Comparison of ENCODE assay signal across 8 cellular contexts in genomic region chr11:61891331-61892084, GRCh38. TPM values are rescaled to one million over a fixed set of nuclear protein-coding genes. Genes with fewer than 3 reads are reported as not detected.
A peak's percentile ranks its signal among the peaks of the same experiment; 100 is the strongest.
DNase-seq lines count a peak whose midpoint lies in the region; ATAC-seq and TF ChIP-seq lines count a peak whose summit lies in the region.

TSS of gene FADS3 (minus strand) at chr11:61891545. CDS start at chr11:61891381, 164 bp downstream.

- H3K36me3 ChIP-seq in gastroesophageal sphincter (peaks cover 0 to 1% of the 10 kb centered on the region in 2 donors), neural progenitor cell (no peaks in the 10 kb centered on the region), thyroid gland (no peaks in the 10 kb centered on the region)

- DNase-seq in Caki2 (ENCODE audit: low read depth) (peak; percentile 87), KBM-7 (peak; percentile 65), SK-MEL-5 (ENCODE audit: low read depth, low spot score) (peak; percentile 67), neural progenitor cell (ENCODE audit: low spot score) (peak; percentile 90), thyroid gland (peak; percentile 90 to 93)
- peak; percentile 58 for DNase-seq in activated naive CD4-positive, alpha-beta T cell treated with anti-CD3 and anti-CD28 coated beads, Interleukin-2, amount 50 U/mL, for 16 hours

- no peak within 1 kb of the TSS for H3K27ac Mint-ChIP-seq in neural progenitor cell

- H3K9me3 ChIP-seq in gastroesophageal sphincter: no peaks in the 10 kb centered on the region
- no peaks in the 10 kb centered on the region for H3K9me3 ChIP-seq in neural progenitor cell (ENCODE audit: low read depth)
- H3K9me3 ChIP-seq in thyroid gland: no peaks in the 10 kb centered on the region

- peaks cover 11% of the 10 kb centered on the region for H3K27me3 Mint-ChIP-seq in neural progenitor cell (ENCODE audit: insufficient read depth, low read depth)

- peak within 1 kb of the TSS; percentile 96 for H3K4me2 ChIP-seq in neural progenitor cell

- H3K4me1 ChIP-seq in gastroesophageal sphincter: peaks cover 4 to 55% (median 29%) of the 10 kb centered on the region in 3 donors
- peaks cover 11% of the 10 kb centered on the region for H3K4me1 ChIP-seq in neural progenitor cell
- H3K4me1 ChIP-seq in thyroid gland: peaks cover 8 to 35% of the 10 kb centered on the region in 2 donors

- in situ Hi-C loops in Caki2 (cut with HindIII; ENCODE audit: low pct_unique_long_range_greater_than_20kb, low sequenced_read_pairs): no loop called here
- in situ Hi-C loops in KBM-7 (cut with MboI; ENCODE audit: low pct_unique_long_range_greater_than_20kb, low sequenced_read_pairs): loop anchor here (10.0 kb wide), 1 partner anchor 53 kb away; no protein-coding TSS in a partner anchor
- in situ Hi-C loops in SK-MEL-5 (cut with HindIII; ENCODE audit: low pct_unique_long_range_greater_than_20kb, low sequenced_read_pairs): no loop called here

- no peak for TF ChIP-seq EP300 in gastroesophageal sphincter (IDR thresholded peaks at IDR 0.05)

- peaks cover 3% of the 10 kb centered on the region for H3K4me1 Mint-ChIP-seq in neural progenitor cell

- peak within 1 kb of the TSS; percentile 98 for H2AFZ ChIP-seq in neural progenitor cell (replicated peaks)

- H3K79me2 ChIP-seq in neural progenitor cell (ENCODE audit: low read depth): no peaks in the 10 kb centered on the region

- H3K9me3 Mint-ChIP-seq in neural progenitor cell: no peaks in the 10 kb centered on the region

- peaks cover 15% of the 10 kb centered on the region for H3F3A ChIP-seq in neural progenitor cell (ENCODE audit: low read depth)

- TF ChIP-seq POLR2A in gastroesophageal sphincter (IDR thresholded peaks at IDR 0.05) (peak; percentile 74 to 85), thyroid gland (IDR thresholded peaks at IDR 0.05) (peak; percentile 59 to 76)

- no peak within 1 kb of the TSS for H3K9ac ChIP-seq in neural progenitor cell

- H3K27ac ChIP-seq in gastroesophageal sphincter: peak within 1 kb of the TSS; percentile 88 to 96 (median 92)
- no peak within 1 kb of the TSS for H3K27ac ChIP-seq in neural progenitor cell
- H3K27ac ChIP-seq in thyroid gland: peak within 1 kb of the TSS; percentile 69 to 77 (median 72)

- H3K4me3 ChIP-seq in gastroesophageal sphincter (peak within 1 kb of the TSS; percentile 93), neural progenitor cell (peak within 1 kb of the TSS; percentile 76), thyroid gland (replicated peaks in 1 of 3) (peak within 1 kb of the TSS; percentile 61 to 88 (median 76))

- no CpG with 5 or more reads among the region's 96 CpGs for WGBS in gastroesophageal sphincter (ENCODE audit: low coverage in 1 of 2), 2 donors
- WGBS in thyroid gland, 2 donors: 0% methylated on average over 2 to 4 of the region's 96 CpGs

- no peaks in the 10 kb centered on the region for H3K36me3 Mint-ChIP-seq in neural progenitor cell

- peak within 1 kb of the TSS; percentile 82 for H3K4me3 Mint-ChIP-seq in neural progenitor cell

- intact Hi-C loops in thyroid gland (cut with DNase I): no loop called here

- TF ChIP-seq CTCF in gastroesophageal sphincter (IDR thresholded peaks at IDR 0.05) (peak in 2 of 4 experiments; percentile 6 to 22), neural progenitor cell (IDR thresholded peaks at IDR 0.05) (peak; percentile 10), thyroid gland (IDR thresholded peaks at IDR 0.05) (no peak)

- no peaks in the 10 kb centered on the region for H3K27me3 ChIP-seq in gastroesophageal sphincter
- H3K27me3 ChIP-seq in neural progenitor cell: peaks cover 18% of the 10 kb centered on the region
- no peaks in the 10 kb centered on the region for H3K27me3 ChIP-seq in thyroid gland

- ATAC-seq in GM21515 (IDR thresholded peaks at IDR 0.05; ENCODE audit: unreplicated experiment) (peak; percentile 68), gastroesophageal sphincter (peak; percentile 93)

- peaks cover 7% of the 10 kb centered on the region for H4K20me1 ChIP-seq in neural progenitor cell (ENCODE audit: low read depth)

RNA-seq across cellular contexts. Expression of gene FADS3, which starts in this region (rescaled TPM):
- 86.2 and 95.6 TPM in 2 replicates for total RNA-seq in Caki2 (2014; rRNA removed; shearing (Covaris generic); ENCODE audit: low replicate concordance)
- total RNA-seq in SK-MEL-5 (2014; rRNA removed; shearing (Covaris generic)): 26.6 and 28.6 TPM in 2 replicates
- 24.2 and 30.0 TPM in 2 replicates for polyA plus RNA-seq in SK-MEL-5 (2015; cell fraction: cytosol; rRNA removed)
- 256 and 262 TPM in 2 replicates for polyA plus RNA-seq in SK-MEL-5 (2015; cell fraction: nucleus; rRNA removed)
- total RNA-seq in gastroesophageal sphincter: 10 to 100 TPM; 41.6 to 81.6 (median 60.5) TPM
- 10.1 and 28.7 TPM in 2 replicates for total RNA-seq in neural progenitor cell (ENCODE audit: low replicate concordance)
- total RNA-seq in thyroid gland: 10 to 100 TPM; 25.2 to 37.6 (median 31.2) TPM
